32 cellular contexts compared by ENCODE assay signal in genomic region chr2:137566387-137566786, GRCh38.
"Had no signal": no experiment of that assay in that cellular context is flagged by ENCODE, and none has a peak within 500 bp of the region (broad histone marks: within the 10 kb centered on the region; RNA-seq: fewer than 3 reads in every experiment).

No MANE protein-coding gene starts in this region.

- H3K4me1 ChIP-seq: Peyer's patch had no signal

- DNase-seq: activated B cell treated with CpG ODN at 0.5 μM for 24 hours; activated CD4-positive, alpha-beta memory T cell treated with anti-CD3 and anti-CD28 coated beads, Interleukin-2, amount 10 ng/mL, durations not matched to agents 7 days and 5 days; activated CD4-positive, alpha-beta T cell treated with anti-CD3 and anti-CD28 coated beads for 4 hours; activated CD4-positive, CD25-positive, alpha-beta regulatory T cell treated with anti-CD3 and anti-CD28 coated beads, Interleukin-2, amount 50 U/mL, for 72 hours; activated CD8-positive, alpha-beta memory T cell treated with anti-CD3 and anti-CD28 coated beads for 24 hours; activated CD8-positive, alpha-beta memory T cell treated with anti-CD3 and anti-CD28 coated beads, Interleukin-2, amount 10 ng/mL, durations not matched to agents 7 days and 5 days; activated CD8-positive, alpha-beta memory T cell treated with anti-CD3 and anti-CD28 coated beads, Interleukin-2, amount 50 U/mL, for 48 hours; activated effector memory CD4-positive, alpha-beta T cell treated with Interleukin-2 at 50 U/mL for 16 hours; activated naive CD4-positive, alpha-beta T cell treated with anti-CD3 and anti-CD28 coated beads, Interleukin-2, amount 10 ng/mL, durations not matched to agents 7 days and 5 days; activated T-cell treated with anti-CD3 and anti-CD28 coated beads, Interleukin-2, amount 50 U/mL, for 48 hours; amniotic stem cell; aorta; brain microvascular endothelial cell; Karpas-422; MG63; NCI-H1048; NCI-H1436 treated with DMSO at 0.1 percent for 48 hours; NCI-H1694 treated with DMSO at 0.1 percent for 48 hours; NCI-H2029; NCI-H345; NCI-H524 treated with DMSO at 0.1 percent for 48 hours; NK-92 treated with Interleukin-12 subunit alpha and Interleukin-12 subunit beta, amount 100 ng/mL, for 24 hours; PC-3; Peyer's patch; Right ventricle myocardium superior; RPMI8226; SW 1271; T-helper 1 cell; T-helper 2 cell; T-helper 9 cell had no signal

- H3K4me3 ChIP-seq: K562, MG63, Peyer's patch had no signal

- H3K27ac ChIP-seq: brain microvascular endothelial cell, Peyer's patch, VCaP had no signal

- H3K36me3 ChIP-seq: brain microvascular endothelial cell, MG63, Peyer's patch had no signal

- H3K27me3 ChIP-seq: brain microvascular endothelial cell, MG63, Peyer's patch had no signal

- H3K9me3 ChIP-seq: MG63, Peyer's patch had no signal

- ATAC-seq: activated CD8-positive, alpha-beta memory T cell treated with anti-CD3 and anti-CD28 coated beads, Interleukin-2, amount 10 ng/mL, durations not matched to agents 7 days and 5 days; K562; PC-3 had no signal
